In genomic region chr6:81997091-81997926, GRCh38 we compare ENCODE assay signal across 9 cellular contexts.
DNase-seq lines count a peak whose midpoint lies in the region; ATAC-seq and TF ChIP-seq lines count a peak whose summit lies in the region.
"Had no signal": no experiment of that assay in that cellular context is flagged by ENCODE, and none has a peak within 500 bp of the region (broad histone marks: within the 10 kb centered on the region; RNA-seq: fewer than 3 reads in every experiment).

No MANE protein-coding gene starts in this region.

- no peak for TF ChIP-seq CTCF in fibroblast of the aortic adventitia (IDR thresholded peaks at IDR 0.05; ENCODE audit: insufficient read depth, low read length)

- intact Hi-C loops in posterior vena cava (cut with DNase I), result no loop called here

- DNase-seq in CD1c-positive myeloid dendritic cell (ENCODE audit: extremely low spot score), result peak; percentile 32
- DNase-seq in NCI-H460 (ENCODE audit: extremely low read depth, low read depth), result peak; percentile 88
- peak; percentile 89 for DNase-seq in fibroblast of the aortic adventitia (ENCODE audit: low read depth)
- DNase-seq in posterior vena cava (ENCODE audit: low spot score), result no peak
- DNase-seq in NCI-H82 treated with DMSO at 0.1 percent for 48 hours (lab: John Stamatoyannopoulos, UW; ENCODE audit: unreplicated experiment), result no peak
- DNase-seq in activated CD4-positive, alpha-beta T cell treated with anti-CD3 and anti-CD28 coated beads for 1 hour, result no peak
- no peak for DNase-seq in activated CD4-positive, alpha-beta T cell treated with anti-CD3 and anti-CD28 coated beads, Interleukin-2, amount 50 U/mL, for 4 hours
- DNase-seq: RPMI8226 had no signal

- H3K4me3 ChIP-seq in fibroblast of the aortic adventitia (ENCODE audit: low read depth, low read length), result no peak overlapping the region

- ATAC-seq in GM21529 (IDR thresholded peaks at IDR 0.05; ENCODE audit: unreplicated experiment), result peak; percentile 77

Comparison
In these comparisons a context has a peak if more than half of its experiments do, and no peak if none do; other contexts are left out.
1. DNase-seq: peak in CD1c-positive myeloid dendritic cell (single experiment), NCI-H460 (single experiment) and fibroblast of the aortic adventitia (single experiment); none in posterior vena cava (single experiment), NCI-H82 treated with DMSO at 0.1 percent for 48 hours (single experiment), activated CD4-positive, alpha-beta T cell treated with anti-CD3 and anti-CD28 coated beads for 1 hour (single experiment) and activated CD4-positive, alpha-beta T cell treated with anti-CD3 and anti-CD28 coated beads, Interleukin-2, amount 50 U/mL, for 4 hours (0 of 2).